ENCODE assay signal across 24 cellular contexts in genomic region chr19:50349277-50350057, GRCh38. TPM values are rescaled to one million over a fixed set of nuclear protein-coding genes. Genes with fewer than 3 reads are reported as not detected.
DNase-seq lines count a peak whose midpoint lies in the region; ATAC-seq and TF ChIP-seq lines count a peak whose summit lies in the region.
"Had no signal": no experiment of that assay in that cellular context is flagged by ENCODE, and none has a peak within 500 bp of the region (broad histone marks: within the 10 kb centered on the region; RNA-seq: fewer than 3 reads in every experiment).

No MANE protein-coding gene starts in this region.

- peak overlapping the region; percentile 58 for H3K4me2 ChIP-seq in OCI-LY3 (ENCODE audit: low read length)
- H3K4me2 ChIP-seq: KMS-11 had no signal

- peak overlapping the region; percentile 71 for H3K9ac ChIP-seq in OCI-LY3 (ENCODE audit: low read length)
- H3K9ac ChIP-seq: KMS-11 had no signal

- H3K9me3 Mint-ChIP-seq in progenitor cell of endocrine pancreas (ENCODE audit: low read depth) (peaks cover 3% of the 10 kb centered on the region), T-cell (peaks cover 3 to 6% (median 5%) of the 10 kb centered on the region in 3 donors)
- peaks cover 2% of the 10 kb centered on the region for H3K9me3 Mint-ChIP-seq in activated naive CD8-positive, alpha-beta T cell treated with anti-CD3 and anti-CD28 coated beads for 36 hours

- no peaks in the 10 kb centered on the region for H3K9me3 ChIP-seq in OCI-LY3 (ENCODE audit: insufficient read depth, low read length)
- H3K9me3 ChIP-seq: BE2C had no signal

- H3K4me1 ChIP-seq in OCI-LY3 (ENCODE audit: low read length): peaks cover 79% of the 10 kb centered on the region
- H3K4me1 ChIP-seq: ascending aorta, BE2C, tibial artery had no signal

- CTCF ChIA-PET in T-cell (lab: Charles Lee): no interaction called here

- H3K79me2 ChIP-seq in OCI-LY3 (ENCODE audit: low read length): peaks cover 17% of the 10 kb centered on the region

- no peaks in the 10 kb centered on the region for H3K27me3 Mint-ChIP-seq in progenitor cell of endocrine pancreas
- peaks cover 10% of the 10 kb centered on the region for H3K27me3 Mint-ChIP-seq in activated naive CD8-positive, alpha-beta T cell treated with anti-CD3 and anti-CD28 coated beads for 36 hours
- H3K27me3 Mint-ChIP-seq in T-cell: no peaks in the 10 kb centered on the region
- H3K27me3 Mint-ChIP-seq: activated CD8-positive, alpha-beta memory T cell treated with anti-CD3 and anti-CD28 coated beads, Interleukin-2, amount 10 ng/mL, durations not matched to agents 7 days and 5 days had no signal

- H2AFZ ChIP-seq in OCI-LY3 (ENCODE audit: low read depth, low read length): no peak overlapping the region

- ATAC-seq in omental fat pad (ENCODE audit: low FRiP score) (no peak), T-cell (replicated peaks in 1 of 4) (no peak)
- ATAC-seq: activated CD4-positive, CD25-positive, alpha-beta regulatory T cell treated with anti-CD3 and anti-CD28 coated beads, Interleukin-2, amount 50 U/mL, for 24 hours; activated CD8-positive, alpha-beta memory T cell treated with anti-CD3 and anti-CD28 coated beads, Interleukin-2, amount 10 ng/mL, durations not matched to agents 7 days and 5 days had no signal

- peak; percentile 33 for TF ChIP-seq CTCF in GM13977 (IDR thresholded peaks at IDR 0.05; ENCODE audit: extremely low read depth, insufficient read depth, missing control alignments)
- no peak for TF ChIP-seq CTCF in OCI-LY3 (IDR thresholded peaks at IDR 0.05; ENCODE audit: low read depth, low read length)
- TF ChIP-seq CTCF in epithelial cell of proximal tubule (conservative IDR thresholded peaks at IDR 0.05; ENCODE audit: low read depth, low read length): peak; percentile 17
- no peak for TF ChIP-seq CTCF in progenitor cell of endocrine pancreas (IDR thresholded peaks at IDR 0.05; ENCODE audit: unreplicated experiment)
- TF ChIP-seq CTCF in omental fat pad (IDR thresholded peaks at IDR 0.05): no peak

- H3K36me3 Mint-ChIP-seq in progenitor cell of endocrine pancreas (ENCODE audit: insufficient read depth) (peaks cover 8% of the 10 kb centered on the region), T-cell (no peaks in the 10 kb centered on the region)
- peaks cover 3% of the 10 kb centered on the region for H3K36me3 Mint-ChIP-seq in activated naive CD8-positive, alpha-beta T cell treated with anti-CD3 and anti-CD28 coated beads for 36 hours

- H4K20me1 ChIP-seq in OCI-LY3 (ENCODE audit: insufficient read depth, low read length): no peaks in the 10 kb centered on the region

- peaks cover 6% of the 10 kb centered on the region for H3K4me1 Mint-ChIP-seq in progenitor cell of endocrine pancreas (ENCODE audit: low read depth)
- H3K4me1 Mint-ChIP-seq in activated naive CD8-positive, alpha-beta T cell treated with anti-CD3 and anti-CD28 coated beads for 36 hours: peaks cover 23% of the 10 kb centered on the region
- H3K4me1 Mint-ChIP-seq in T-cell: peaks cover 10 to 17% (median 12%) of the 10 kb centered on the region in 3 donors

- DNase-seq in GM13977 (ENCODE audit: low spot score) (no peak), epithelial cell of proximal tubule (ENCODE audit: low read depth) (no peak), progenitor cell of endocrine pancreas (ENCODE audit: low spot score, unreplicated experiment) (no peak), omental fat pad (ENCODE audit: low spot score) (no peak), NCI-H2196 treated with DMSO at 0.1 percent for 48 hours (lab: John Stamatoyannopoulos, UW; ENCODE audit: unreplicated experiment) (no peak), T-cell (no peak)
- no peak for DNase-seq in activated naive CD8-positive, alpha-beta T cell treated with anti-CD3 and anti-CD28 coated beads for 36 hours
- DNase-seq: activated CD8-positive, alpha-beta memory T cell treated with anti-CD3 and anti-CD28 coated beads, Interleukin-2, amount 10 ng/mL, durations not matched to agents 7 days and 5 days; BE2C; cortex of kidney; DMS79; NCI-H1417 treated with DMSO at 0.1 percent for 48 hours; NCI-H446; SIG-M5; stimulated activated CD4-positive, alpha-beta T cell treated with anti-CD3 and anti-CD28 coated beads, Interleukin-4, amount 100 ng/mL, for 24 hours; tibial artery had no signal

- no peaks in the 10 kb centered on the region for H3K36me3 ChIP-seq in OCI-LY3 (replicated peaks; ENCODE audit: low read depth, low read length)
- H3K36me3 ChIP-seq: ascending aorta, BE2C, tibial artery had no signal

- in situ Hi-C loops in GM13977 (cut with MboI; ENCODE audit: low pct_unique_long_range_greater_than_20kb, low sequenced_read_pairs, unreplicated experiment): loop anchor here (25.0 kb wide), 1 partner anchor 438 kb away; the partner anchor contains the start of gene ACP4

- peak overlapping the region; percentile 92 for H3K27ac ChIP-seq in OCI-LY3 (ENCODE audit: low read length)
- H3K27ac ChIP-seq: ascending aorta, HL-60, KMS-11, tibial artery had no signal

- H3K27me3 ChIP-seq in OCI-LY3 (ENCODE audit: low read depth, low read length): no peaks in the 10 kb centered on the region
- H3K27me3 ChIP-seq: ascending aorta, BE2C had no signal

- H3K27ac Mint-ChIP-seq in progenitor cell of endocrine pancreas (peak overlapping the region; percentile 11), T-cell (no peak overlapping the region)
- H3K27ac Mint-ChIP-seq in activated naive CD8-positive, alpha-beta T cell treated with anti-CD3 and anti-CD28 coated beads for 36 hours: no peak overlapping the region
- H3K27ac Mint-ChIP-seq: activated CD8-positive, alpha-beta memory T cell treated with anti-CD3 and anti-CD28 coated beads, Interleukin-2, amount 10 ng/mL, durations not matched to agents 7 days and 5 days; T-helper 2 cell treated with Interferon-gamma antibody and Interleukin-4, amounts not matched to agents 5 μg/mL and 100 μg/mL, for 36 hours had no signal

- H3K4me3 ChIP-seq in OCI-LY3 (ENCODE audit: low read length): no peak overlapping the region; the same call in 1 of the 2 replicates
- no peak overlapping the region for H3K4me3 ChIP-seq in epithelial cell of proximal tubule (ENCODE audit: low read depth, low read length)
- H3K4me3 ChIP-seq: ascending aorta, tibial artery had no signal

- no peak overlapping the region for H3K4me3 Mint-ChIP-seq in progenitor cell of endocrine pancreas (ENCODE audit: low read depth)
- no peak overlapping the region for H3K4me3 Mint-ChIP-seq in activated naive CD8-positive, alpha-beta T cell treated with anti-CD3 and anti-CD28 coated beads for 36 hours
- H3K4me3 Mint-ChIP-seq in T-cell: no peak overlapping the region
- H3K4me3 Mint-ChIP-seq: activated CD8-positive, alpha-beta memory T cell treated with anti-CD3 and anti-CD28 coated beads, Interleukin-2, amount 10 ng/mL, durations not matched to agents 7 days and 5 days; T-helper 2 cell treated with Interferon-gamma antibody and Interleukin-4, amounts not matched to agents 5 μg/mL and 100 μg/mL, for 36 hours had no signal

- POLR2A ChIA-PET in T-cell (lab: Charles Lee): no interaction called here

RNA-seq across cellular contexts. Expression of gene NAPSA, which starts 16.0 kb away (rescaled TPM):
- total RNA-seq in epithelial cell of proximal tubule (0.14 and 3.3 TPM in 2 replicates), progenitor cell of endocrine pancreas (2.3 and 2.7 TPM in 2 replicates), omental fat pad (1 to 10 TPM in 2 of 4 donors, not detected in 2; 1.3 TPM), T-cell (1 to 10 TPM; 2.6 to 7.1 (median 3.0) TPM)
- total RNA-seq in activated naive CD8-positive, alpha-beta T cell treated with anti-CD3 and anti-CD28 coated beads for 36 hours: 10 to 100 TPM; 16.1 to 18.1 TPM
- total RNA-seq: skeletal muscle tissue had no signal

RNA-seq across cellular contexts. Expression of gene KCNC3, which starts 20.3 kb away (rescaled TPM):
- total RNA-seq in epithelial cell of proximal tubule: 0.07 and 0.35 TPM in 2 replicates
- 19.8 and 23.6 TPM in 2 replicates for total RNA-seq in progenitor cell of endocrine pancreas
- under 1 TPM; 0.56 to 0.64 TPM for total RNA-seq in activated naive CD8-positive, alpha-beta T cell treated with anti-CD3 and anti-CD28 coated beads for 36 hours
- under 1 TPM; 0.28 to 0.72 (median 0.31) TPM for total RNA-seq in omental fat pad
- 1 to 10 TPM in 4 of 5 donors, under 1 TPM in 1; 0.75 to 4.3 (median 1.5) TPM for total RNA-seq in T-cell
- total RNA-seq: osteoblast had no signal

RNA-seq across cellular contexts. Expression of gene NR1H2, which starts 26.8 kb away (rescaled TPM):
- total RNA-seq in epithelial cell of proximal tubule: 56.4 and 67.5 TPM in 2 replicates
- 28.3 and 29.1 TPM in 2 replicates for total RNA-seq in progenitor cell of endocrine pancreas
- 10 to 100 TPM; 49.6 TPM for total RNA-seq in activated naive CD8-positive, alpha-beta T cell treated with anti-CD3 and anti-CD28 coated beads for 36 hours
- 10 to 100 TPM; 73.5 to 93.5 (median 82.0) TPM for total RNA-seq in omental fat pad
- 100 to 1,000 TPM; 109 to 236 (median 117) TPM for total RNA-seq in T-cell

RNA-seq across cellular contexts. Expression of gene POLD1, which starts 34.7 kb away (rescaled TPM):
- total RNA-seq in epithelial cell of proximal tubule (89.4 and 90.6 TPM in 2 replicates), progenitor cell of endocrine pancreas (91.4 and 99.5 TPM in 2 replicates), omental fat pad (10 to 100 TPM; 10.0 to 17.2 (median 11.7) TPM), T-cell (10 to 100 TPM; 32.9 to 67.1 (median 54.0) TPM)
- total RNA-seq in activated naive CD8-positive, alpha-beta T cell treated with anti-CD3 and anti-CD28 coated beads for 36 hours: 100 to 1,000 TPM; 191 to 196 TPM

Comparison
In these comparisons a context has a peak if more than half of its experiments do, and no peak if none do; other contexts are left out.
1. CTCF ChIP-seq: peak in GM13977 (single experiment) and epithelial cell of proximal tubule (single experiment); none in OCI-LY3 (single experiment), progenitor cell of endocrine pancreas (single experiment) and omental fat pad (0 of 3).